22 cellular contexts compared by ENCODE assay signal in the genomic region with DNA sequence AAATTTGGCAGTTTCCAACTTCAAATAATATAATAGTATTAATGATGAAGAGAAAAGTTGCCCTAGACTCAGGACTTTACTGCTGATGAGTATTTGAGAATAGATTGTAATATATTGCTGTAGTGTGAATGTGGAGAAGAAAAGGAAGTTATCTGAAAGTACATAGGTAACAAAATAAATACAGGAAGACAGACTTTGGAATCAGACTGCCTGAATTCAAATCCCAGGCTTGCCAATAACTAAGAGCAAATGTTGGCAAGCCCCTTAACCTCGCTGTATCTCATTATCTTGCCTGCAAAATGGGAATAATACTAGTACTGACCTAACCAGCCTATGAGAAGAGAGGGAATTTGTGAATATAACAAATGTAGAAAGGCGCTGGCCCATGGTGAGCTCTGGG.
DNase-seq lines count a peak whose midpoint lies in the region; ATAC-seq and TF ChIP-seq lines count a peak whose summit lies in the region.
"Had no signal": no experiment of that assay in that cellular context is flagged by ENCODE, and none has a peak within 500 bp of the region (broad histone marks: within the 10 kb centered on the region; RNA-seq: fewer than 3 reads in every experiment).

No MANE protein-coding gene starts in this region.

- H3F3A ChIP-seq in Loucy (ENCODE audit: low read depth) = 0 out of 2 replicates have a peak, but pooled peaks cover 5% of the 10 kb centered on the region

- H3K9me3 ChIP-seq in Loucy (ENCODE audit: insufficient read depth, low read depth, low read length) (no peaks in the 10 kb centered on the region), esophagus muscularis mucosa (no peaks in the 10 kb centered on the region), mucosa of descending colon (no peaks in the 10 kb centered on the region)
- H3K9me3 ChIP-seq: BE2C, BLaER1 had no signal

- peak overlapping the region; percentile 33 for H3K4me3 ChIP-seq in Loucy (ENCODE audit: low read length, poor library complexity, severe bottlenecking)
- H3K4me3 ChIP-seq in esophagus muscularis mucosa = no peak overlapping the region
- no peak overlapping the region for H3K4me3 ChIP-seq in mucosa of descending colon
- H3K4me3 ChIP-seq: BLaER1, GM12878 had no signal

- intact Hi-C loops in esophagus muscularis mucosa (cut with DNase I) (no loop called here), mucosa of descending colon (cut with DNase I, micrococcal nuclease) (no loop called here), cardiac septum (cut with DNase I) (no loop called here)

- peak overlapping the region; percentile 64 for H3K4me2 ChIP-seq in Loucy (ENCODE audit: low read depth, low read length, poor library complexity, severe bottlenecking)
- H3K4me2 ChIP-seq: BLaER1 had no signal

- H3K79me2 ChIP-seq in Loucy (ENCODE audit: insufficient read depth, low read length) = no peaks in the 10 kb centered on the region

- no peak overlapping the region for H3K4me3 Mint-ChIP-seq in HFFc6
- H3K4me3 Mint-ChIP-seq: CD14-positive monocyte; CD4-positive, alpha-beta memory T cell; CD4-positive, CD25-positive, alpha-beta regulatory T cell; CD8-positive, alpha-beta memory T cell had no signal

- H3K9ac ChIP-seq in Loucy (ENCODE audit: low read depth, low read length, poor library complexity, severe bottlenecking) = no peak overlapping the region
- H3K9ac ChIP-seq: BLaER1 had no signal

- no peak for TF ChIP-seq POLR2A in esophagus muscularis mucosa (IDR thresholded peaks at IDR 0.05; ENCODE audit: low read depth)

- peaks cover 11% of the 10 kb centered on the region for H3K4me1 Mint-ChIP-seq in HFFc6 (ENCODE audit: low read depth)
- H3K4me1 Mint-ChIP-seq: CD14-positive monocyte; CD4-positive, alpha-beta memory T cell; CD4-positive, CD25-positive, alpha-beta regulatory T cell; CD8-positive, alpha-beta memory T cell had no signal

- H2AFZ ChIP-seq in Loucy (ENCODE audit: low read length) = no peak overlapping the region

- H4K20me1 ChIP-seq in Loucy (ENCODE audit: insufficient read depth, low read length, poor library complexity, severe bottlenecking) = no peaks in the 10 kb centered on the region
- H4K20me1 ChIP-seq: BLaER1 had no signal

- peak; percentile 56 for ATAC-seq in mucosa of descending colon
- ATAC-seq in HG02885 (IDR thresholded peaks at IDR 0.05; ENCODE audit: poor library complexity, unreplicated experiment) = no peak
- ATAC-seq: GM12878 had no signal

- no peaks in the 10 kb centered on the region for H3K27me3 ChIP-seq in Loucy (ENCODE audit: insufficient read depth, low read length, poor library complexity, severe bottlenecking)
- H3K27me3 ChIP-seq in esophagus muscularis mucosa = no peaks in the 10 kb centered on the region
- H3K27me3 ChIP-seq: BE2C, BLaER1 had no signal

- 87% methylated on average over 2 of the region's 2 CpGs for WGBS in esophagus muscularis mucosa

- no peaks in the 10 kb centered on the region for H3K36me3 ChIP-seq in Loucy (ENCODE audit: insufficient read depth, low read length)
- H3K36me3 ChIP-seq in esophagus muscularis mucosa = no peaks in the 10 kb centered on the region
- no peaks in the 10 kb centered on the region for H3K36me3 ChIP-seq in mucosa of descending colon (ENCODE audit: low read depth)
- H3K36me3 ChIP-seq: BE2C, BLaER1 had no signal

- TF ChIP-seq CTCF in Loucy (conservative IDR thresholded peaks at IDR 0.05; ENCODE audit: low read length) (no peak), esophagus muscularis mucosa (IDR thresholded peaks at IDR 0.05) (no peak), mucosa of descending colon (IDR thresholded peaks at IDR 0.05) (no peak), HFFc6 (IDR thresholded peaks at IDR 0.05) (no peak)

- no peaks in the 10 kb centered on the region; the same call in 1 of the 2 replicates for H3K27me3 Mint-ChIP-seq in HFFc6 (ENCODE audit: insufficient read depth)

- H3K36me3 Mint-ChIP-seq in HFFc6 (ENCODE audit: low read depth) = no peaks in the 10 kb centered on the region
- H3K36me3 Mint-ChIP-seq: CD14-positive monocyte; CD4-positive, alpha-beta memory T cell; CD4-positive, CD25-positive, alpha-beta regulatory T cell; CD8-positive, alpha-beta memory T cell had no signal

- TF ChIP-seq EP300 in esophagus muscularis mucosa (IDR thresholded peaks at IDR 0.05) = no peak

- DNase-seq in esophagus muscularis mucosa (ENCODE audit: extremely low spot score) = peak; percentile 80
- no peak for DNase-seq in mucosa of descending colon
- no peak for DNase-seq in cardiac septum (ENCODE audit: low spot score)
- no peak for DNase-seq in HFFc6
- DNase-seq: 8988T; ACHN; BE2C; C1 segment of cervical spinal cord; CD4-positive, alpha-beta memory T cell; CD4-positive, CD25-positive, alpha-beta regulatory T cell; CD8-positive, alpha-beta memory T cell; COR-L47; DMS 273 treated with DMSO at 0.1 percent for 48 hours; DMS79; DND-41; EL; GDM1 had no signal

- no peak overlapping the region for H3K27ac ChIP-seq in esophagus muscularis mucosa (replicated peaks in 1 of 4)
- H3K27ac ChIP-seq: BLaER1 had no signal

- H3K9me3 Mint-ChIP-seq in HFFc6 = no peaks in the 10 kb centered on the region
- H3K9me3 Mint-ChIP-seq: CD4-positive, alpha-beta memory T cell had no signal

- H3K4me1 ChIP-seq in Loucy (ENCODE audit: insufficient read depth, low read length, poor library complexity, severe bottlenecking) (peaks cover 23% of the 10 kb centered on the region), esophagus muscularis mucosa (no peaks in the 10 kb centered on the region), mucosa of descending colon (ENCODE audit: low read depth) (no peaks in the 10 kb centered on the region)
- H3K4me1 ChIP-seq: BE2C, BLaER1 had no signal

- H3K27ac Mint-ChIP-seq in HFFc6 = no peak overlapping the region
- H3K27ac Mint-ChIP-seq: CD4-positive, alpha-beta memory T cell; CD4-positive, CD25-positive, alpha-beta regulatory T cell; CD8-positive, alpha-beta memory T cell had no signal

- H3K9me2 ChIP-seq in Loucy (replicated peaks; ENCODE audit: low read depth, low read length) = no peaks in the 10 kb centered on the region
